Comparison of ENCODE assay signal across 10 cellular contexts in the genomic region with DNA sequence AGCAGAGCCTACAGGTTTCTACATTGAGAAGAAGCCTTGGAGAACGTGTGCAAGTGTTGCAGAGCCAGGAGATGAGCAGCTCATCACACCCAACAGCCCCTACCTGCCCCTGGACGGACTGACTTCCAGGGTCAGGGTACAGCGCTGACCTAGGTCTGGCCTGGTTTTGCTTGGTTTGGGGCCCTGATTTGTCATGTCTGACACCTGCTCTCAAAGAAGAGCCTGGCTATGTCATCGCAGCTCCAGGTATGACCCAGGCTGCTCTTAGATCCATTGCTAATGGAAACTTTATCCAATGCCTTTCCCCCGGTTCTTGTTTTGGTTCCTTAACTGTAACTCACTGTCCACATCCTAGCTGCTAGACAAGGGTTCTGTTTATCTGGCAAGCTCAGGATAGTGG.
"Had no signal": no experiment of that assay in that cellular context is flagged by ENCODE, and none has a peak within 500 bp of the region (broad histone marks: within the 10 kb centered on the region; RNA-seq: fewer than 3 reads in every experiment).

No MANE protein-coding gene starts in this region.

- H3K9ac ChIP-seq: KMS-11 had no signal

- H3K4me3 ChIP-seq: HAP-1 had no signal

- H3K27ac Mint-ChIP-seq: HFFc6 had no signal

- H3K9me3 ChIP-seq: HAP-1 had no signal

- H3K4me1 ChIP-seq: HAP-1 had no signal

- H3K9me3 Mint-ChIP-seq: HFFc6 had no signal

- ATAC-seq: HCT116 had no signal

- H3K4me3 Mint-ChIP-seq: HFFc6 had no signal

- DNase-seq: GOT3, HFFc6, IMR-90, Karpas-422, KBM-7 had no signal

- FAIRE-seq: H54 had no signal

- H3K27ac ChIP-seq: HL-60, KMS-11 had no signal

- H3K4me2 ChIP-seq: KMS-11 had no signal

- H3K36me3 ChIP-seq: HAP-1 had no signal
